1 cellular context compared by ENCODE assay signal in genomic region chr13:99382428-99383133, GRCh38.
TF ChIP-seq lines count a peak whose summit lies in the region.

No MANE protein-coding gene starts in this region.

TF ChIP-seq in GM23338, 12 proteins besides CTCF, POLR2A, EP300 and RAD21 (continued from another document):
- TF ChIP-seq REST (IDR thresholded peaks at IDR 0.05; ENCODE audit: unreplicated experiment) (no peak), ETS1 (IDR thresholded peaks at IDR 0.05) (no peak)
